34 cellular contexts compared by ENCODE assay signal in the genomic region with DNA sequence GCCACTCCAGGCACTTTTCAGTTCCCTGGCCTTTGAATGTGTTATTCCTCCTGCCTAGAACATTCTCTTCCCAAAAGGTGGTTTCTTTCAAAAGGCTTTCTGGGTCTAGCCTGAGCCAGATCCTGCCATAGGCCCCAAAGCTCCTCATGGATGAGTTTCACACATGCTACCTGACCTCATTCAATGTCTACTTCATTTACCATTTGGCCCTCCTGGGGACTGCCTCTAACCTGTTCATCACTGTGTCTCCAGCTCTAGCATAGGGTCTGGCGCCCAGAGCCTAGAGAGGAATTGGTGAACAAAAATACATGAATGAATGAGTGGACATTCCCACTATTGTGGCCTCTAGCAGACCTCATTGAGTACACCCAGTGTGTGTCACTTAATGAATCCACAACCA. TPM values are rescaled to one million over a fixed set of nuclear protein-coding genes. Genes with fewer than 3 reads are reported as not detected.
"Had no signal": no experiment of that assay in that cellular context is flagged by ENCODE, and none has a peak within 500 bp of the region (broad histone marks: within the 10 kb centered on the region; RNA-seq: fewer than 3 reads in every experiment).

No MANE protein-coding gene starts in this region.

- H3K36me3 Mint-ChIP-seq: activated naive CD4-positive, alpha-beta T cell treated with anti-CD3 and anti-CD28 coated beads, Interleukin-2, amount 50 U/mL, for 24 hours; activated naive CD8-positive, alpha-beta T cell treated with anti-CD3 and anti-CD28 coated beads, Interleukin-2, amount 10 ng/mL, durations not matched to agents 7 days and 5 days had no signal

- H3K27ac ChIP-seq: ascending aorta, cardiac muscle cell, KMS-11, VCaP had no signal

- DNase-seq: activated CD4-positive, alpha-beta memory T cell treated with anti-CD3 and anti-CD28 coated beads, Interleukin-2, amount 10 ng/mL, durations not matched to agents 7 days and 5 days; activated CD4-positive, alpha-beta T cell treated with anti-CD3 and anti-CD28 coated beads for 1 hour; activated CD4-positive, alpha-beta T cell treated with anti-CD3 and anti-CD28 coated beads for 48 hours; activated CD4-positive, CD25-positive, alpha-beta regulatory T cell; activated CD8-positive, alpha-beta memory T cell treated with anti-CD3 and anti-CD28 coated beads for 24 hours; activated naive CD4-positive, alpha-beta T cell treated with Interleukin-2 at 50 U/mL for 16 hours; activated naive CD8-positive, alpha-beta T cell treated with anti-CD3 and anti-CD28 coated beads, Interleukin-2, amount 10 ng/mL, durations not matched to agents 7 days and 5 days; activated T-cell treated with anti-CD3 and anti-CD28 coated beads, Interleukin-2, amount 50 U/mL, for 24 hours; amygdala; MM.1S; NCI-H1092 treated with DMSO at 0.1 percent for 48 hours; NCI-H1417; NCI-H146; NCI-H187 treated with DMSO at 0.1 percent for 48 hours; NCI-H2081; NCI-H345; NCI-H524 treated with DMSO at 0.1 percent for 48 hours; RPMI8226; SIG-M5; SW 1271; T-helper 1 cell; T-helper 2 cell; T-helper 9 cell had no signal

- H3K4me1 ChIP-seq: ascending aorta had no signal

- H3K9me3 ChIP-seq: ascending aorta had no signal

- H3K9me3 Mint-ChIP-seq: activated CD4-positive, alpha-beta memory T cell treated with anti-CD3 and anti-CD28 coated beads, Interleukin-2, amount 10 ng/mL, durations not matched to agents 7 days and 5 days; activated naive CD4-positive, alpha-beta T cell treated with anti-CD3 and anti-CD28 coated beads, Interleukin-2, amount 50 U/mL, for 24 hours; activated naive CD8-positive, alpha-beta T cell treated with anti-CD3 and anti-CD28 coated beads, Interleukin-2, amount 10 ng/mL, durations not matched to agents 7 days and 5 days; activated T-cell treated with anti-CD3 and anti-CD28 coated beads, Interleukin-2, amount 50 U/mL, for 24 hours; activated T-helper 1 cell treated with anti-CD3 and anti-CD28 coated beads, Interleukin-12 subunit alpha, Interleukin-12 subunit beta, Interleukin-2, Interleukin-4 antibody, amounts not matched to agents 30 ng/mL and 10 ng/mL and 1 ng/mL, durations not matched to agents 14 hours and 24 hours and 36 hours; central memory CD8-positive, alpha-beta T cell had no signal

- H3K27ac Mint-ChIP-seq: activated CD4-positive, alpha-beta memory T cell treated with anti-CD3 and anti-CD28 coated beads, Interleukin-2, amount 10 ng/mL, durations not matched to agents 7 days and 5 days; activated naive CD4-positive, alpha-beta T cell treated with anti-CD3 and anti-CD28 coated beads, Interleukin-2, amount 50 U/mL, for 24 hours; activated naive CD8-positive, alpha-beta T cell treated with anti-CD3 and anti-CD28 coated beads, Interleukin-2, amount 10 ng/mL, durations not matched to agents 7 days and 5 days; activated T-cell treated with anti-CD3 and anti-CD28 coated beads, Interleukin-2, amount 50 U/mL, for 24 hours; activated T-helper 1 cell treated with anti-CD3 and anti-CD28 coated beads, Interleukin-12 subunit alpha, Interleukin-12 subunit beta, Interleukin-2, Interleukin-4 antibody, amounts not matched to agents 30 ng/mL and 10 ng/mL and 1 ng/mL, durations not matched to agents 14 hours and 24 hours and 36 hours had no signal

- H3K4me3 ChIP-seq: ascending aorta, cardiac muscle cell had no signal

- H3K4me3 Mint-ChIP-seq: activated CD4-positive, alpha-beta memory T cell treated with anti-CD3 and anti-CD28 coated beads, Interleukin-2, amount 10 ng/mL, durations not matched to agents 7 days and 5 days; activated naive CD4-positive, alpha-beta T cell treated with anti-CD3 and anti-CD28 coated beads, Interleukin-2, amount 50 U/mL, for 24 hours; activated naive CD8-positive, alpha-beta T cell treated with anti-CD3 and anti-CD28 coated beads, Interleukin-2, amount 10 ng/mL, durations not matched to agents 7 days and 5 days; activated T-cell treated with anti-CD3 and anti-CD28 coated beads, Interleukin-2, amount 50 U/mL, for 24 hours; activated T-helper 1 cell treated with anti-CD3 and anti-CD28 coated beads, Interleukin-12 subunit alpha, Interleukin-12 subunit beta, Interleukin-2, Interleukin-4 antibody, amounts not matched to agents 30 ng/mL and 10 ng/mL and 1 ng/mL, durations not matched to agents 14 hours and 24 hours and 36 hours; central memory CD8-positive, alpha-beta T cell had no signal

- H3K36me3 ChIP-seq: ascending aorta, cardiac muscle cell had no signal

- H3K27me3 ChIP-seq: ascending aorta, cardiac muscle cell had no signal

- ATAC-seq: Panc1, Right ventricle myocardium inferior, SK-N-SH treated with all-trans-retinoic acid at 6 μM for 48 hours had no signal

RNA-seq across cellular contexts. Expression of gene PDLIM4, which starts 24.4 kb away (rescaled TPM):
- total RNA-seq: activated CD4-positive, alpha-beta memory T cell treated with anti-CD3 and anti-CD28 coated beads, Interleukin-2, amount 10 ng/mL, durations not matched to agents 7 days and 5 days; NCI-H460 had no signal
